Comparison of ENCODE assay signal across 2 cellular contexts in genomic region chr3:149765762-149766334, GRCh38.
A peak's percentile ranks its signal among the peaks of the same experiment; 100 is the strongest.
TF ChIP-seq lines count a peak whose summit lies in the region.

No MANE protein-coding gene starts in this region.

TF ChIP-seq in Ishikawa, 13 proteins besides CTCF, POLR2A, EP300 and RAD21:
- TF ChIP-seq CEBPB (IDR thresholded peaks at IDR 0.05) (no peak), TCF12 (IDR thresholded peaks at IDR 0.05; ENCODE audit: low read depth) (no peak), FOXM1 (IDR thresholded peaks at IDR 0.05; ENCODE audit: borderline replicate concordance, low read depth) (no peak), CREB1 (IDR thresholded peaks at IDR 0.05; ENCODE audit: low read depth) (no peak), TAF1 (IDR thresholded peaks at IDR 0.05; ENCODE audit: low read depth) (no peak), NFIC (IDR thresholded peaks at IDR 0.05) (no peak), EGR1 (IDR thresholded peaks at IDR 0.05) (no peak), YY1 (IDR thresholded peaks at IDR 0.05; ENCODE audit: low read depth) (no peak), USF1 (IDR thresholded peaks at IDR 0.05) (no peak), TEAD4 (IDR thresholded peaks at IDR 0.05) (no peak), ZBTB7A (IDR thresholded peaks at IDR 0.05; ENCODE audit: low read depth) (no peak)
- TF ChIP-seq, protein P1, sequence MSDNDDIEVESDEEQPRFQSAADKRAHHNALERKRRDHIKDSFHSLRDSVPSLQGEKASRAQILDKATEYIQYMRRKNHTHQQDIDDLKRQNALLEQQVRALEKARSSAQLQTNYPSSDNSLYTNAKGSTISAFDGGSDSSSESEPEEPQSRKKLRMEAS (IDR thresholded peaks at IDR 0.05): no peak
- TF ChIP-seq, protein P2, sequence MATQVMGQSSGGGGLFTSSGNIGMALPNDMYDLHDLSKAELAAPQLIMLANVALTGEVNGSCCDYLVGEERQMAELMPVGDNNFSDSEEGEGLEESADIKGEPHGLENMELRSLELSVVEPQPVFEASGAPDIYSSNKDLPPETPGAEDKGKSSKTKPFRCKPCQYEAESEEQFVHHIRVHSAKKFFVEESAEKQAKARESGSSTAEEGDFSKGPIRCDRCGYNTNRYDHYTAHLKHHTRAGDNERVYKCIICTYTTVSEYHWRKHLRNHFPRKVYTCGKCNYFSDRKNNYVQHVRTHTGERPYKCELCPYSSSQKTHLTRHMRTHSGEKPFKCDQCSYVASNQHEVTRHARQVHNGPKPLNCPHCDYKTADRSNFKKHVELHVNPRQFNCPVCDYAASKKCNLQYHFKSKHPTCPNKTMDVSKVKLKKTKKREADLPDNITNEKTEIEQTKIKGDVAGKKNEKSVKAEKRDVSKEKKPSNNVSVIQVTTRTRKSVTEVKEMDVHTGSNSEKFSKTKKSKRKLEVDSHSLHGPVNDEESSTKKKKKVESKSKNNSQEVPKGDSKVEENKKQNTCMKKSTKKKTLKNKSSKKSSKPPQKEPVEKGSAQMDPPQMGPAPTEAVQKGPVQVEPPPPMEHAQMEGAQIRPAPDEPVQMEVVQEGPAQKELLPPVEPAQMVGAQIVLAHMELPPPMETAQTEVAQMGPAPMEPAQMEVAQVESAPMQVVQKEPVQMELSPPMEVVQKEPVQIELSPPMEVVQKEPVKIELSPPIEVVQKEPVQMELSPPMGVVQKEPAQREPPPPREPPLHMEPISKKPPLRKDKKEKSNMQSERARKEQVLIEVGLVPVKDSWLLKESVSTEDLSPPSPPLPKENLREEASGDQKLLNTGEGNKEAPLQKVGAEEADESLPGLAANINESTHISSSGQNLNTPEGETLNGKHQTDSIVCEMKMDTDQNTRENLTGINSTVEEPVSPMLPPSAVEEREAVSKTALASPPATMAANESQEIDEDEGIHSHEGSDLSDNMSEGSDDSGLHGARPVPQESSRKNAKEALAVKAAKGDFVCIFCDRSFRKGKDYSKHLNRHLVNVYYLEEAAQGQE (IDR thresholded peaks at IDR 0.05; ENCODE audit: low read depth): no peak

TF ChIP-seq in HepG2, 621 proteins besides CTCF, POLR2A, EP300 and RAD21:
- TF ChIP-seq ZNF766 (CRISPR knock-in tag; IDR thresholded peaks at IDR 0.05; ENCODE audit: borderline replicate concordance) (no peak), ZNF276 (CRISPR knock-in tag; IDR thresholded peaks at IDR 0.05; ENCODE audit: low read depth) (no peak), ZFP36L1 (CRISPR knock-in tag; IDR thresholded peaks at IDR 0.05) (no peak), ZNF501 (CRISPR knock-in tag; IDR thresholded peaks at IDR 0.05) (no peak), MIXL1 (CRISPR knock-in tag; IDR thresholded peaks at IDR 0.05) (peak; percentile 61; the same call in 1 of the 2 replicates), STAG1 (CRISPR knock-in tag; IDR thresholded peaks at IDR 0.05) (peak; percentile 57), ZNF609 (CRISPR knock-in tag; IDR thresholded peaks at IDR 0.05; ENCODE audit: borderline replicate concordance) (no peak), RBM39 (IDR thresholded peaks at IDR 0.05; ENCODE audit: low read depth, low read length, poor library complexity, severe bottlenecking) (no peak), SMC3 (IDR thresholded peaks at IDR 0.05; ENCODE audit: low read length) (peak; percentile 48), HNRNPK (IDR thresholded peaks at IDR 0.05; ENCODE audit: low read depth, low read length, poor library complexity, severe bottlenecking) (no peak), ZNF430 (CRISPR knock-in tag; IDR thresholded peaks at IDR 0.05) (no peak)
- TF ChIP-seq, protein P3, sequence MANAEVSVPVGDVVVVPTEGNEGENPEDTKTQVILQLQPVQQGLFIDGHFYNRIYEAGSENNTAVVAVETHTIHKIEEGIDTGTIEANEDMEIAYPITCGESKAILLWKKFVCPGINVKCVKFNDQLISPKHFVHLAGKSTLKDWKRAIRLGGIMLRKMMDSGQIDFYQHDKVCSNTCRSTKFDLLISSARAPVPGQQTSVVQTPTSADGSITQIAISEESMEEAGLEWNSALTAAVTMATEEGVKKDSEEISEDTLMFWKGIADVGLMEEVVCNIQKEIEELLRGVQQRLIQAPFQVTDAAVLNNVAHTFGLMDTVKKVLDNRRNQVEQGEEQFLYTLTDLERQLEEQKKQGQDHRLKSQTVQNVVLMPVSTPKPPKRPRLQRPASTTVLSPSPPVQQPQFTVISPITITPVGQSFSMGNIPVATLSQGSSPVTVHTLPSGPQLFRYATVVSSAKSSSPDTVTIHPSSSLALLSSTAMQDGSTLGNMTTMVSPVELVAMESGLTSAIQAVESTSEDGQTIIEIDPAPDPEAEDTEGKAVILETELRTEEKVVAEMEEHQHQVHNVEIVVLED (CRISPR knock-in tag; IDR thresholded peaks at IDR 0.05; ENCODE audit: borderline replicate concordance): no peak
